ENCODE assay signal across 8 cellular contexts in genomic region chr11:20353829-20354434, GRCh38. TPM values are rescaled to one million over a fixed set of nuclear protein-coding genes. Genes with fewer than 3 reads are reported as not detected.
DNase-seq lines count a peak whose midpoint lies in the region; ATAC-seq, FAIRE-seq and TF ChIP-seq lines count a peak whose summit lies in the region.

No MANE protein-coding gene starts in this region.

- H3K27ac Mint-ChIP-seq in mesothelial cell of epicardium = no peak overlapping the region

- H3K36me3 Mint-ChIP-seq in mesothelial cell of epicardium = no peaks in the 10 kb centered on the region

- FAIRE-seq in HTR-8/SVneo (lab: Jason Lieb, UNC) = no peak

- ATAC-seq in HG03095 (IDR thresholded peaks at IDR 0.05; ENCODE audit: unreplicated experiment) = peak; percentile 53

- peaks cover 1% of the 10 kb centered on the region for H3K27me3 Mint-ChIP-seq in mesothelial cell of epicardium (ENCODE audit: low read depth)

- H3K4me3 Mint-ChIP-seq in mesothelial cell of epicardium = no peak overlapping the region

- H3K4me1 Mint-ChIP-seq in mesothelial cell of epicardium = peaks cover 6% of the 10 kb centered on the region

- no peaks in the 10 kb centered on the region for H3K9me3 Mint-ChIP-seq in mesothelial cell of epicardium

- TF ChIP-seq CTCF in mesothelial cell of epicardium (IDR thresholded peaks at IDR 0.05; ENCODE audit: unreplicated experiment) = peak; percentile 63

- DNase-seq in stimulated activated CD4-positive, alpha-beta T cell treated with anti-CD3 and anti-CD28 coated beads, Interleukin-4, amount 100 ng/mL, for 24 hours = peak; percentile 25
- DNase-seq in stimulated activated CD4-positive, alpha-beta T cell treated with anti-CD3 and anti-CD28 coated beads, Interleukin-12 subunit alpha, Interleukin-12 subunit beta, amount 100 ng/mL, for 4 hours = no peak
- DNase-seq in OCI-M1 (lab: John Stamatoyannopoulos, UW) = peak; percentile 67
- peak; percentile 74 for DNase-seq in dermis blood vessel endothelial cell
- DNase-seq in mesothelial cell of epicardium (ENCODE audit: low spot score in 2 of 2, unreplicated experiment in 2 of 2) = peak in 1 of 2 experiments; percentile 56
- no peak for DNase-seq in stimulated activated naive CD4-positive, alpha-beta T cell treated with Interleukin-2 at 50 U/mL for 16 hours (lab: John Stamatoyannopoulos, UW)
- no peak for DNase-seq in HTR-8/SVneo (ENCODE audit: insufficient read length, low spot score)

RNA-seq across cellular contexts. Expression of gene HTATIP2, which starts 9.6 kb away (rescaled TPM):
- total RNA-seq in dermis blood vessel endothelial cell (75.9 and 94.3 TPM in 2 replicates), mesothelial cell of epicardium (9.8 to 11.1 TPM (median 10.8 TPM) in 3 replicates)

RNA-seq across cellular contexts. Expression of gene PRMT3, which starts 33.6 kb away (rescaled TPM):
- total RNA-seq in dermis blood vessel endothelial cell (11.7 and 16.2 TPM in 2 replicates), mesothelial cell of epicardium (18.9 to 19.5 TPM (median 19.2 TPM) in 3 replicates)

Comparison
In these comparisons a context has a peak if more than half of its experiments do, and no peak if none do; other contexts are left out.
1. DNase-seq: peak in stimulated activated CD4-positive, alpha-beta T cell treated with anti-CD3 and anti-CD28 coated beads, Interleukin-4, amount 100 ng/mL, for 24 hours (single experiment), OCI-M1 (single experiment) and dermis blood vessel endothelial cell (single experiment); none in stimulated activated CD4-positive, alpha-beta T cell treated with anti-CD3 and anti-CD28 coated beads, Interleukin-12 subunit alpha, Interleukin-12 subunit beta, amount 100 ng/mL, for 4 hours (single experiment), stimulated activated naive CD4-positive, alpha-beta T cell treated with Interleukin-2 at 50 U/mL for 16 hours (single experiment) and HTR-8/SVneo (single experiment).